ENCODE assay signal across 12 cellular contexts in the genomic region with DNA sequence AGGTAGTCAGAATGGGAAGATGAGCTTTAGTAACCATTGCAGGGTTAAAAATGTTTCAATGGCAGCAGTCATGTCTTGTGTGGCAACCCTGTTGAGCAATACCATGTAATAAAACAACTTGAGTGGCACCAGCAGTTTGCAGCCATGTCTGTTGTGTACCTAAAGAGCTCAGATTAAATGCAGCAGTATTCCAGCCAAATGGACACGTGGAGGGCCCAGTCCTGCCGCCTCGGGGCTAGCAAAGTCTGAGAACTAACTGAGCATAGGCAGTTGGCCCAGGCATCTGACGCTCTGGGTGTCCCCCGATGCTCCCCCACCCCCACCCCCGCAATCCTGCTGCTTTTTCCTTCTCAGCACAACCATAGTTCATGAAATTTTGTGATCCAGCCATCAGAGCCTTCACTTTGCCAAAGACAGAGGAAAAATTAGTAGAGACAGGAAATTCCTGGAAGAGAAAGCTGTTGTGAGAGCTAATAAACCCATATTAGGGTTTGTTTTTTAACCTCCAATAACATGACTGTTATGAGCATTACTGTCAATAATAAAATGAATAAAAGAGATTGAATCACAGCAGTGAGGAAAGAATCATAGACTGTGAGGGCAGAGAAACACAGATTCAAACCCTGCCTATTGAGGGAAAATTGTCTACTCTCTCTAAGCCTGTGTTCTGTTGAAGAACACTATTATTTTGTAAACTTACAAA.
A peak's percentile ranks its signal among the peaks of the same experiment; 100 is the strongest.
DNase-seq lines count a peak whose midpoint lies in the region; ATAC-seq and TF ChIP-seq lines count a peak whose summit lies in the region.
"Had no signal": no experiment of that assay in that cellular context is flagged by ENCODE, and none has a peak within 500 bp of the region (broad histone marks: within the 10 kb centered on the region; RNA-seq: fewer than 3 reads in every experiment).

No MANE protein-coding gene starts in this region.

- TF ChIP-seq CTCF in progenitor cell of endocrine pancreas (IDR thresholded peaks at IDR 0.05; ENCODE audit: unreplicated experiment), result no peak

- no peak overlapping the region for H3K4me3 Mint-ChIP-seq in progenitor cell of endocrine pancreas (ENCODE audit: low read depth)
- H3K4me3 Mint-ChIP-seq in natural killer cell treated with Interleukin-12 subunit alpha and Interleukin-12 subunit beta and Interleukin-15 and Interleukin-18, amount 100 ng/mL, for 72 hours, result no peak overlapping the region

- peaks cover 19% of the 10 kb centered on the region for H3K9me3 Mint-ChIP-seq in progenitor cell of endocrine pancreas (ENCODE audit: low read depth)
- H3K9me3 Mint-ChIP-seq in natural killer cell treated with Interleukin-12 subunit alpha and Interleukin-12 subunit beta and Interleukin-15 and Interleukin-18, amount 100 ng/mL, for 72 hours, result no peaks in the 10 kb centered on the region

- no peak overlapping the region for H3K27ac Mint-ChIP-seq in progenitor cell of endocrine pancreas
- H3K27ac Mint-ChIP-seq in natural killer cell treated with Interleukin-12 subunit alpha and Interleukin-12 subunit beta and Interleukin-15 and Interleukin-18, amount 100 ng/mL, for 72 hours, result no peak overlapping the region

- intact Hi-C loops in posterior vena cava (cut with DNase I), result no loop called here

- no peaks in the 10 kb centered on the region for H3K36me3 Mint-ChIP-seq in progenitor cell of endocrine pancreas (ENCODE audit: insufficient read depth)
- no peaks in the 10 kb centered on the region for H3K36me3 Mint-ChIP-seq in natural killer cell treated with Interleukin-12 subunit alpha and Interleukin-12 subunit beta and Interleukin-15 and Interleukin-18, amount 100 ng/mL, for 72 hours

- H3K4me1 Mint-ChIP-seq in progenitor cell of endocrine pancreas (ENCODE audit: low read depth), result no peaks in the 10 kb centered on the region
- no peaks in the 10 kb centered on the region for H3K4me1 Mint-ChIP-seq in natural killer cell treated with Interleukin-12 subunit alpha and Interleukin-12 subunit beta and Interleukin-15 and Interleukin-18, amount 100 ng/mL, for 72 hours (ENCODE audit: low read depth in 2 of 2)

- in situ Hi-C loops in G401 (cut with HindIII; ENCODE audit: low sequenced_read_pairs), result no loop called here

- no peaks in the 10 kb centered on the region for H3K27me3 Mint-ChIP-seq in progenitor cell of endocrine pancreas
- H3K27me3 Mint-ChIP-seq in natural killer cell treated with Interleukin-12 subunit alpha and Interleukin-12 subunit beta and Interleukin-15 and Interleukin-18, amount 100 ng/mL, for 72 hours, result peaks cover 3 to 8% of the 10 kb centered on the region in 2 donors

- peak; percentile 5 for DNase-seq in G401 (ENCODE audit: low spot score)
- peak; percentile 77 for DNase-seq in NOMO-1 treated with DMSO at 0.1 percent for 48 hours (lab: John Stamatoyannopoulos, UW; ENCODE audit: unreplicated experiment)
- peak; percentile 83 for DNase-seq in posterior vena cava (ENCODE audit: low spot score)
- DNase-seq in progenitor cell of endocrine pancreas (ENCODE audit: low spot score, unreplicated experiment), result no peak
- no peak for DNase-seq in natural killer cell treated with Interleukin-12 subunit alpha and Interleukin-12 subunit beta and Interleukin-15 and Interleukin-18, amount 100 ng/mL, for 72 hours (ENCODE audit: low spot score)
- DNase-seq in glomerular visceral epithelial cell (ENCODE audit: extremely low spot score), result no peak
- DNase-seq: activated T-cell treated with anti-CD3 and anti-CD28 coated beads, Interleukin-2, amount 50 U/mL, for 1 hour; nucleus accumbens; transverse colon; WERI-Rb-1 had no signal

- ATAC-seq in esophagus mucosa (peak; percentile 81), HG03439 (IDR thresholded peaks at IDR 0.05; ENCODE audit: unreplicated experiment) (no peak)
- ATAC-seq in natural killer cell treated with Interleukin-12 subunit alpha and Interleukin-12 subunit beta and Interleukin-15 and Interleukin-18, amount 100 ng/mL, for 72 hours, result no peak

Comparison
In these comparisons a context has a peak if more than half of its experiments do, and no peak if none do; other contexts are left out.
1. DNase-seq: peak in G401 (single experiment), NOMO-1 treated with DMSO at 0.1 percent for 48 hours (single experiment) and posterior vena cava (single experiment); none in progenitor cell of endocrine pancreas (single experiment), natural killer cell treated with Interleukin-12 subunit alpha and Interleukin-12 subunit beta and Interleukin-15 and Interleukin-18, amount 100 ng/mL, for 72 hours (single experiment) and glomerular visceral epithelial cell (single experiment).